Comparison of ENCODE assay signal across 1 cellular context in genomic region chr6:57089265-57089664, GRCh38.
TF ChIP-seq lines count a peak whose summit lies in the region.

No MANE protein-coding gene starts in this region.

TF ChIP-seq in IMR-90, 13 proteins besides CTCF, POLR2A, EP300 and RAD21 (continued from another document):
- no peak for TF ChIP-seq ELK1 (IDR thresholded peaks at IDR 0.05; ENCODE audit: borderline replicate concordance, low read depth, low read length)
